Comparison of ENCODE assay signal across 19 cellular contexts in genomic region chr7:41933427-41933826, GRCh38.
DNase-seq lines count a peak whose midpoint lies in the region; ATAC-seq and TF ChIP-seq lines count a peak whose summit lies in the region.
"Had no signal": no experiment of that assay in that cellular context is flagged by ENCODE, and none has a peak within 500 bp of the region (broad histone marks: within the 10 kb centered on the region; RNA-seq: fewer than 3 reads in every experiment).

No MANE protein-coding gene starts in this region.

- TF ChIP-seq CTCF in right atrium auricular region (IDR thresholded peaks at IDR 0.05) = no peak
- no peak for TF ChIP-seq CTCF in osteocyte (IDR thresholded peaks at IDR 0.05)

- H3K27ac ChIP-seq in right atrium auricular region = no peak overlapping the region
- H3K27ac ChIP-seq: 22Rv1; A549; BLaER1 treated with 17β-estradiol and CSF1 and Interleukin-3, amounts not matched to agents 10 nM and 100 nM; C4-2B had no signal

- peaks cover 5% of the 10 kb centered on the region for H3K4me1 Mint-ChIP-seq in osteocyte (ENCODE audit: unreplicated experiment)

- no peaks in the 10 kb centered on the region for H3K4me1 ChIP-seq in right atrium auricular region
- H3K4me1 ChIP-seq: A549, Caco-2 had no signal

- no peaks in the 10 kb centered on the region for H3K36me3 Mint-ChIP-seq in osteocyte (ENCODE audit: unreplicated experiment)
- H3K36me3 Mint-ChIP-seq: CD8-positive, alpha-beta T cell had no signal

- no peak for ATAC-seq in Right ventricle myocardium superior (ENCODE audit: poor library complexity)
- ATAC-seq in HG02610 (IDR thresholded peaks at IDR 0.05; ENCODE audit: unreplicated experiment) = peak; percentile 75
- no peak for ATAC-seq in GM18519 (IDR thresholded peaks at IDR 0.05; ENCODE audit: low FRiP score, unreplicated experiment)
- ATAC-seq in HG02981 (IDR thresholded peaks at IDR 0.05; ENCODE audit: unreplicated experiment) = no peak
- ATAC-seq: A549; CD8-positive, alpha-beta T cell had no signal

- DNase-seq in right atrium auricular region (ENCODE audit: low spot score) (peak; percentile 23), Right ventricle myocardium superior (no peak), osteocyte (ENCODE audit: extremely low spot score, unreplicated experiment) (peak; percentile 27)
- DNase-seq in activated CD4-positive, alpha-beta T cell treated with anti-CD3 and anti-CD28 coated beads, Interleukin-2, amount 50 U/mL, for 4 hours = no peak
- DNase-seq: AML-193; Caco-2; Calu3; CD4-positive, alpha-beta T cell; CD8-positive, alpha-beta T cell; DMS79 treated with DMSO at 0.1 percent for 48 hours; GF-D8 had no signal

- H3K36me3 ChIP-seq in right atrium auricular region = no peaks in the 10 kb centered on the region
- H3K36me3 ChIP-seq: BLaER1 treated with 17β-estradiol and CSF1 and Interleukin-3, amounts not matched to agents 10 nM and 100 nM had no signal

- no peak overlapping the region for H3K4me3 Mint-ChIP-seq in osteocyte (ENCODE audit: unreplicated experiment)
- H3K4me3 Mint-ChIP-seq: B cell; CD4-positive, alpha-beta T cell; CD8-positive, alpha-beta T cell had no signal

- intact Hi-C loops in Right ventricle myocardium superior (cut with DNase I) = no loop called here

- peaks cover 4% of the 10 kb centered on the region for H3K9me3 Mint-ChIP-seq in osteocyte (ENCODE audit: unreplicated experiment)
- H3K9me3 Mint-ChIP-seq: CD4-positive, alpha-beta T cell; CD8-positive, alpha-beta T cell had no signal

- no peak overlapping the region for H3K27ac Mint-ChIP-seq in osteocyte (ENCODE audit: unreplicated experiment)
- H3K27ac Mint-ChIP-seq: B cell; CD4-positive, alpha-beta T cell; CD8-positive, alpha-beta T cell had no signal

- H3K9me3 ChIP-seq in right atrium auricular region = no peaks in the 10 kb centered on the region
- H3K9me3 ChIP-seq: A549; BLaER1 treated with 17β-estradiol and CSF1 and Interleukin-3, amounts not matched to agents 10 nM and 100 nM; Caco-2 had no signal

- H3K27me3 Mint-ChIP-seq in osteocyte (ENCODE audit: unreplicated experiment) = no peaks in the 10 kb centered on the region

- H3K27me3 ChIP-seq in right atrium auricular region = no peaks in the 10 kb centered on the region
- H3K27me3 ChIP-seq: BLaER1 treated with 17β-estradiol and CSF1 and Interleukin-3, amounts not matched to agents 10 nM and 100 nM had no signal

- no peak overlapping the region for H3K4me3 ChIP-seq in right atrium auricular region
- H3K4me3 ChIP-seq: A549; BLaER1 treated with 17β-estradiol and CSF1 and Interleukin-3, amounts not matched to agents 10 nM and 100 nM had no signal

Comparison
In these comparisons a context has a peak if more than half of its experiments do, and no peak if none do; other contexts are left out.
1. DNase-seq: peak in right atrium auricular region (single experiment) and osteocyte (single experiment); none in Right ventricle myocardium superior (single experiment) and activated CD4-positive, alpha-beta T cell treated with anti-CD3 and anti-CD28 coated beads, Interleukin-2, amount 50 U/mL, for 4 hours (0 of 2).